Comparison of ENCODE assay signal across 8 cellular contexts in genomic region chr3:194682651-194683310, GRCh38. TPM values are rescaled to one million over a fixed set of nuclear protein-coding genes. Genes with fewer than 3 reads are reported as not detected.
DNase-seq lines count a peak whose midpoint lies in the region; ATAC-seq, FAIRE-seq and TF ChIP-seq lines count a peak whose summit lies in the region.

No MANE protein-coding gene starts in this region.

- DNase-seq in GM06990 (ENCODE audit: extremely low read depth, insufficient read length), result peak; percentile 56
- DNase-seq in NCI-H2081 treated with DMSO at 0.1 percent for 48 hours (lab: John Stamatoyannopoulos, UW), result peak; percentile 79
- DNase-seq in T-helper 9 cell, result peak; percentile 26
- DNase-seq in GM12878 (ENCODE audit: low read depth, low spot score), result no peak
- DNase-seq in hippocampal formation (lab: John Stamatoyannopoulos, UW), result peak; percentile 67 to 84

- no peaks in the 10 kb centered on the region for H3K9me3 ChIP-seq in GM12878 (replicated peaks; ENCODE audit: control insufficient read depth, insufficient read depth, low read length)
- H3K9me3 ChIP-seq in skeletal muscle tissue (ENCODE audit: control insufficient read depth in 3 of 3, low read length in 3 of 3), result no peaks in the 10 kb centered on the region

- H3K4me3 ChIP-seq in GM06990 (replicated peaks; ENCODE audit: low read depth, low read length) (no peak overlapping the region), GM12878 (no peak overlapping the region), skeletal muscle tissue (ENCODE audit: low read length in 3 of 3) (peak overlapping the region in 1 of 3 donors; percentile 44)

- no peaks in the 10 kb centered on the region for H3K36me3 ChIP-seq in GM06990 (ENCODE audit: control insufficient read depth, insufficient read depth, low read length)
- H3K36me3 ChIP-seq in GM12878 (ENCODE audit: control insufficient read depth in 2 of 2, insufficient read depth in 2 of 2, low read length in 1 of 2), result no peaks in the 10 kb centered on the region
- peaks cover 0 to 6% (median 0%) of the 10 kb centered on the region in 3 donors for H3K36me3 ChIP-seq in skeletal muscle tissue (ENCODE audit: control insufficient read depth in 3 of 3, insufficient read depth in 3 of 3, low read length in 3 of 3)

- H3K9ac ChIP-seq in GM12878 (ENCODE audit: control insufficient read depth, insufficient read depth, low read length), result no peak overlapping the region
- peak overlapping the region in 2 of 3 donors; percentile 3 to 51 for H3K9ac ChIP-seq in skeletal muscle tissue (ENCODE audit: low read depth in 1 of 3, low read length in 3 of 3)

- TF ChIP-seq EP300 in GM12878 (IDR thresholded peaks at IDR 0.05; ENCODE audit: borderline replicate concordance in 1 of 2, control insufficient read depth in 1 of 2, low read depth in 2 of 2, low read length in 2 of 2), result no peak

- H2AFZ ChIP-seq in GM12878 (ENCODE audit: control insufficient read depth, low read depth, low read length), result peak overlapping the region; percentile 68

- BruUV-seq in GM12878 (replicated peaks; lab: Mats Ljungman, UMichigan), result no TSS peak

- H3K79me2 ChIP-seq in GM12878 (ENCODE audit: control insufficient read depth, insufficient read depth, low read length), result no peaks in the 10 kb centered on the region; the same call in 1 of the 2 replicates

- POLR2A ChIA-PET in GM12878 (lab: Charles Lee), result interaction anchor here (0.6 to 1.0 kb wide), 5 partner anchors 11 to 578 kb away, joined by 3 to 5 read pairs (median 3); no protein-coding TSS in a partner anchor

- SMC1A ChIA-PET in GM12878 (lab: Charles Lee; ENCODE audit: uncharacterized antibody, unreplicated experiment), result interaction anchor here (0.5 to 3.5 kb wide), 33 partner anchors 9 to 843 kb away, joined by 3 to 41 read pairs (median 4); partner anchors contain the start of genes LSG1 and XXYLT1

- TF ChIP-seq CTCF in GM06990 (IDR thresholded peaks at IDR 0.05; ENCODE audit: insufficient read depth, low read length, poor library complexity, severe bottlenecking) (peak; percentile 78), GM12878 (IDR thresholded peaks at IDR 0.05 in 2 of 3, conservative IDR thresholded peaks at IDR 0.05 in 1 of 3; ENCODE audit: control insufficient read depth in 2 of 3, extremely low read depth in 1 of 3, insufficient read depth in 1 of 3, low read depth in 3 of 3, low read length in 3 of 3) (peak; percentile 88 to 97 (median 94); a peak in 5 of 6 replicates)

- H4K20me1 ChIP-seq in GM12878 (ENCODE audit: control insufficient read depth, insufficient read depth), result no peaks in the 10 kb centered on the region

- RAD21 ChIA-PET in GM12878 (lab: Charles Lee; ENCODE audit: unreplicated experiment), result interaction anchor here (0.6 to 2.8 kb wide), 35 partner anchors 9 to 856 kb away, joined by 3 to 69 read pairs (median 3); partner anchors contain the start of genes LSG1 and XXYLT1

- H3K4me1 ChIP-seq in GM12878 (ENCODE audit: control insufficient read depth, insufficient read depth, low read length) (peaks cover 36% of the 10 kb centered on the region), skeletal muscle tissue (ENCODE audit: control insufficient read depth in 3 of 3, insufficient read depth in 3 of 3, low read length in 3 of 3) (peaks cover 30 to 35% (median 31%) of the 10 kb centered on the region in 3 donors)

- CTCF ChIA-PET in GM12878 (lab: Yijun Ruan, JAX), result interaction anchor here (0.6 to 4.1 kb wide), 55 partner anchors 9 to 840 kb away, joined by 3 to 96 read pairs (median 4); partner anchors contain the start of genes LSG1 and XXYLT1

- FAIRE-seq in GM12878 (lab: Jason Lieb, UNC), result peak; percentile 99

- ATAC-seq in HG02852 (IDR thresholded peaks at IDR 0.05; ENCODE audit: unreplicated experiment) (peak; percentile 47), GM12878 (peak; percentile 86), HG02840 (IDR thresholded peaks at IDR 0.05; ENCODE audit: low FRiP score, unreplicated experiment) (no peak)

- in situ Hi-C loops in GM12878 (cut with MboI), result loop anchor here (10.0 kb wide), 1 partner anchor 442 kb away; no protein-coding TSS in a partner anchor

- TF ChIP-seq POLR2A in GM12878 (IDR thresholded peaks at IDR 0.05; ENCODE audit: low read depth, low read length), result no peak

- 41% methylated on average over 15 of the region's 15 CpGs for WGBS in GM12878 (ENCODE audit: insufficient coverage, insufficient replicate concordance, low lambda C conversion rate, missing lambda C conversion rate)

- peak overlapping the region; percentile 33; the same call in 1 of the 2 replicates for H3K4me2 ChIP-seq in GM12878 (ENCODE audit: control insufficient read depth, insufficient read depth)

- H3K27me3 ChIP-seq in GM06990 (replicated peaks; ENCODE audit: control insufficient read depth, insufficient read depth, low read length) (no peaks in the 10 kb centered on the region), GM12878 (replicated peaks in 1 of 2; ENCODE audit: control insufficient read depth in 2 of 2, insufficient read depth in 2 of 2, low read length in 1 of 2) (peaks cover 0 to 5% of the 10 kb centered on the region in 2 experiments; a peak in 2 of 4 replicates), skeletal muscle tissue (ENCODE audit: control insufficient read depth in 3 of 3, insufficient read depth in 3 of 3, low read length in 3 of 3) (no peaks in the 10 kb centered on the region)

- H3K27ac ChIP-seq in GM12878 (ENCODE audit: control insufficient read depth, insufficient read depth) (no peak overlapping the region), skeletal muscle tissue (ENCODE audit: low read depth, low read length) (no peak overlapping the region)

- peak; percentile 95 for TF ChIP-seq RAD21 in GM12878 (IDR thresholded peaks at IDR 0.05; ENCODE audit: insufficient read depth, low read depth, low read length)

- intact Hi-C loops in GM12878 (cut with micrococcal nuclease; ENCODE audit: unreplicated experiment), result loop anchor here (1.0 to 5.0 kb wide), 4 partner anchors 320 to 840 kb away; no protein-coding TSS in a partner anchor

RNA-seq across cellular contexts. Expression of gene FAM43A, which starts 2.9 kb away (rescaled TPM):
- total RNA-seq in GM12878 (2013; cell fraction: nucleolus; rRNA removed), result 0.56 and 0.66 TPM in 2 replicates
- 2.5 and 3.5 TPM in 2 replicates for total RNA-seq in GM12878 (2014; rRNA removed)
- 0.88 and 0.94 TPM in 2 replicates for total RNA-seq in GM12878 (2014; rRNA removed; fragmentation: Illumina TruSeq; extraction: Trizol)
- 4.2 and 5.0 TPM in 2 replicates for total RNA-seq in GM12878 (2021)
- 1.1 TPM for polyA plus RNA-seq in GM12878 (2011; ENCODE audit: low read depth)
- 0.92 and 1.0 TPM in 2 replicates for polyA plus RNA-seq in GM12878 (2011; rRNA removed)
- polyA plus RNA-seq in GM12878 (2011; cell fraction: cytosol; rRNA removed), result 1.5 and 2.5 TPM in 2 replicates
- polyA plus RNA-seq in GM12878 (2011; cell fraction: nucleus; rRNA removed), result 6.0 and 6.2 TPM in 2 replicates
- 5.4 and 5.6 TPM in 2 replicates for polyA plus RNA-seq in GM12878 (2012)
- 0.41 and 1.00 TPM in 2 replicates for polyA plus RNA-seq in GM12878 (2014; fragmentation: Illumina TruSeq; extraction: Trizol)
- polyA plus RNA-seq in GM12878 (2014; fragmentation: Nextera tagmentation; extraction: Ambion mirVana), result under 1 TPM; 0.27 to 0.58 TPM
- 3.7 and 4.8 TPM in 2 replicates for polyA plus RNA-seq in GM12878 (2014; rRNA removed)
- 1 to 10 TPM; 1.3 to 1.6 TPM for polyA plus RNA-seq in GM12878 (2016; fragmentation: Nextera tagmentation; extraction: Ambion mirVana)
- polyA minus RNA-seq in GM12878 (2011; rRNA and poly(A)+ RNA removed), result 0.37 and 0.82 TPM in 2 replicates
- 1.5 and 1.7 TPM in 2 replicates for polyA minus RNA-seq in GM12878 (2011; cell fraction: cytosol; rRNA and poly(A)+ RNA removed)
- polyA minus RNA-seq in GM12878 (2011; cell fraction: nucleus; rRNA and poly(A)+ RNA removed), result 1.9 and 4.5 TPM in 2 replicates
- total RNA-seq in skeletal muscle tissue, result 15.7 TPM

RNA-seq across cellular contexts. Expression of gene LSG1, which starts 10.8 kb away (rescaled TPM):
- 90.2 and 98.4 TPM in 2 replicates for total RNA-seq in GM12878 (2013; cell fraction: nucleolus; rRNA removed)
- total RNA-seq in GM12878 (2014; rRNA removed) (56.1 and 59.3 TPM in 2 replicates), GM12878 (2014; rRNA removed; fragmentation: Illumina TruSeq; extraction: Trizol) (57.0 and 58.6 TPM in 2 replicates), GM12878 (2021) (29.8 and 30.0 TPM in 2 replicates), skeletal muscle tissue (36.5 TPM)
- polyA plus RNA-seq in GM12878 (2011; ENCODE audit: low read depth), result 29.4 TPM
- polyA plus RNA-seq in GM12878 (2011; rRNA removed) (68.0 and 75.6 TPM in 2 replicates), GM12878 (2014; fragmentation: Illumina TruSeq; extraction: Trizol) (65.8 and 76.8 TPM in 2 replicates), GM12878 (2014; fragmentation: Nextera tagmentation; extraction: Ambion mirVana) (10 to 100 TPM; 14.3 to 23.5 TPM), GM12878 (2014; rRNA removed) (42.7 and 51.0 TPM in 2 replicates), GM12878 (2016; fragmentation: Nextera tagmentation; extraction: Ambion mirVana) (10 to 100 TPM; 52.9 to 55.8 TPM)
- 47.1 and 48.5 TPM in 2 replicates for polyA plus RNA-seq in GM12878 (2011; cell fraction: cytosol; rRNA removed)
- 96.0 and 133 TPM in 2 replicates for polyA plus RNA-seq in GM12878 (2011; cell fraction: nucleus; rRNA removed)
- polyA plus RNA-seq in GM12878 (2012), result 24.1 and 28.7 TPM in 2 replicates
- 77.9 and 79.7 TPM in 2 replicates for polyA minus RNA-seq in GM12878 (2011; rRNA and poly(A)+ RNA removed)
- 20.4 and 21.8 TPM in 2 replicates for polyA minus RNA-seq in GM12878 (2011; cell fraction: cytosol; rRNA and poly(A)+ RNA removed)
- polyA minus RNA-seq in GM12878 (2011; cell fraction: nucleus; rRNA and poly(A)+ RNA removed), result 44.2 and 51.9 TPM in 2 replicates

RNA-seq across cellular contexts. Expression of gene TMEM44, which starts 49.6 kb away (rescaled TPM):
- total RNA-seq in GM12878 (2013; cell fraction: nucleolus; rRNA removed), result 9.1 and 10.0 TPM in 2 replicates
- 4.0 and 7.6 TPM in 2 replicates for total RNA-seq in GM12878 (2014; rRNA removed)
- total RNA-seq in GM12878 (2014; rRNA removed; fragmentation: Illumina TruSeq; extraction: Trizol), result 2.9 and 3.1 TPM in 2 replicates
- 7.3 and 8.4 TPM in 2 replicates for total RNA-seq in GM12878 (2021)
- 4.9 TPM for polyA plus RNA-seq in GM12878 (2011; ENCODE audit: low read depth)
- polyA plus RNA-seq in GM12878 (2011; rRNA removed), result 0.57 and 0.69 TPM in 2 replicates
- polyA plus RNA-seq in GM12878 (2011; cell fraction: cytosol; rRNA removed), result 1.1 and 1.2 TPM in 2 replicates
- 5.0 and 5.2 TPM in 2 replicates for polyA plus RNA-seq in GM12878 (2011; cell fraction: nucleus; rRNA removed)
- polyA plus RNA-seq in GM12878 (2012), result 6.6 and 7.0 TPM in 2 replicates
- polyA plus RNA-seq in GM12878 (2014; fragmentation: Illumina TruSeq; extraction: Trizol), result 2.9 and 4.9 TPM in 2 replicates
- polyA plus RNA-seq in GM12878 (2014; fragmentation: Nextera tagmentation; extraction: Ambion mirVana), result 1 to 10 TPM in 1 of 2 experiments, under 1 TPM in 1; 0.89 to 1.1 TPM
- polyA plus RNA-seq in GM12878 (2014; rRNA removed), result 7.7 and 8.3 TPM in 2 replicates
- polyA plus RNA-seq in GM12878 (2016; fragmentation: Nextera tagmentation; extraction: Ambion mirVana), result 1 to 10 TPM; 1.9 to 4.1 TPM
- 0.51 and 2.2 TPM in 2 replicates for polyA minus RNA-seq in GM12878 (2011; rRNA and poly(A)+ RNA removed)
- polyA minus RNA-seq in GM12878 (2011; cell fraction: cytosol; rRNA and poly(A)+ RNA removed), result 1.3 TPM in 1 of 2 replicates, not detected in the other
- 1.1 and 1.5 TPM in 2 replicates for polyA minus RNA-seq in GM12878 (2011; cell fraction: nucleus; rRNA and poly(A)+ RNA removed)
- 14.1 TPM for total RNA-seq in skeletal muscle tissue
